In genomic region chr15:80246425-80246894, GRCh38 we compare ENCODE assay signal across 28 cellular contexts. TPM values are rescaled to one million over a fixed set of nuclear protein-coding genes. Genes with fewer than 3 reads are reported as not detected.
DNase-seq lines count a peak whose midpoint lies in the region; ATAC-seq, FAIRE-seq and TF ChIP-seq lines count a peak whose summit lies in the region.
"Had no signal": no experiment of that assay in that cellular context is flagged by ENCODE, and none has a peak within 500 bp of the region (broad histone marks: within the 10 kb centered on the region; RNA-seq: fewer than 3 reads in every experiment).

No MANE protein-coding gene starts in this region.

- in situ Hi-C loops in HepG2 (cut with HindIII; ENCODE audit: extremely low pct_ligation_motif_present, low pct_unique_long_range_greater_than_20kb), result loop anchor here (5.0 kb wide), 1 partner anchor 61 kb away; no protein-coding TSS in a partner anchor

- peak overlapping the region; percentile 48 for H3K9ac ChIP-seq in HepG2 (ENCODE audit: insufficient read depth, low read depth, low read length)
- H3K9ac ChIP-seq: KMS-11 had no signal

- H2AFZ ChIP-seq in HepG2 (ENCODE audit: low read length), result no peak overlapping the region

- CTCF ChIA-PET in HepG2 (lab: Yijun Ruan, JAX; ENCODE audit: low intra/inter-chr PET ratio, low total read pairs), result no interaction called here

- TF ChIP-seq RAD21 in HepG2 (CRISPR knock-in tag; IDR thresholded peaks at IDR 0.05), result no peak

- BruUV-seq in HepG2 (replicated peaks; lab: Mats Ljungman, UMichigan), result no TSS peak

- POLR2A ChIA-PET in HepG2 (lab: Yijun Ruan, JAX), result no interaction called here

- 46% methylated on average over 7 of the region's 7 CpGs for WGBS in esophagus muscularis mucosa
- WGBS in HepG2 (ENCODE audit: low lambda C conversion rate), result 0% methylated on average over 7 of the region's 7 CpGs
- WGBS in sigmoid colon, 2 donors, result 59 to 71% methylated on average over 7 of the region's 7 CpGs
- 66 to 72% methylated on average over 7 of the region's 7 CpGs for WGBS in thyroid gland, 2 donors

- DNase-seq in M059J (ENCODE audit: low read depth) (peak; percentile 4), esophagus muscularis mucosa (ENCODE audit: extremely low spot score) (no peak), HepG2 (ENCODE audit: low spot score) (peak; percentile 89), sigmoid colon (peak; percentile 55), dedifferentiated amniotic fluid mesenchymal stem cell (ENCODE audit: extremely low spot score) (no peak), amniotic stem cell (lab: John Stamatoyannopoulos, UW) (no peak), thyroid gland (no peak)
- DNase-seq: activated naive CD4-positive, alpha-beta T cell treated with anti-CD3 and anti-CD28 coated beads, Interleukin-2, amount 50 U/mL, for 16 hours; activated T-cell treated with anti-CD3 and anti-CD28 coated beads, Interleukin-2, amount 50 U/mL, for 72 hours; aorta; CD4-positive, alpha-beta T cell; erythroblast; gastrocnemius medialis; MV-4-11; natural killer cell; NCI-H187; NCI-H774; posterior cingulate gyrus; SHP77 treated with DMSO at 0.1 percent for 48 hours had no signal

- TF ChIP-seq POLR2A in esophagus muscularis mucosa (IDR thresholded peaks at IDR 0.05; ENCODE audit: low read depth), result no peak
- TF ChIP-seq POLR2A in HepG2 (IDR thresholded peaks at IDR 0.05; ENCODE audit: insufficient read depth in 1 of 2, low read depth in 2 of 2, low read length in 2 of 2), result 0 out of 4 replicates have a peak, but pooled peaks of 1 of the 2 experiments have one; percentile 34
- TF ChIP-seq POLR2A in sigmoid colon (IDR thresholded peaks at IDR 0.05), result no peak
- no peak for TF ChIP-seq POLR2A in thyroid gland (IDR thresholded peaks at IDR 0.05)

- H3K79me2 ChIP-seq in HepG2 (ENCODE audit: insufficient read depth, low read length), result no peaks in the 10 kb centered on the region

- intact Hi-C loops in esophagus muscularis mucosa (cut with DNase I) (no loop called here), HepG2 (cut with micrococcal nuclease; ENCODE audit: unreplicated experiment) (no loop called here), sigmoid colon (cut with DNase I) (loop anchor here (10.0 kb wide), 1 partner anchor 172 kb away; no protein-coding TSS in a partner anchor), thyroid gland (cut with DNase I) (no loop called here)

- H3K36me3 ChIP-seq in esophagus muscularis mucosa (no peaks in the 10 kb centered on the region), HepG2 (replicated peaks in 1 of 2; ENCODE audit: control insufficient read depth in 1 of 2, insufficient read depth in 2 of 2, low read length in 2 of 2) (no peaks in the 10 kb centered on the region), sigmoid colon (no peaks in the 10 kb centered on the region), thyroid gland (no peaks in the 10 kb centered on the region)
- H3K36me3 ChIP-seq: gastrocnemius medialis, HAP-1 had no signal

- TF ChIP-seq EP300 in esophagus muscularis mucosa (IDR thresholded peaks at IDR 0.05) (no peak), HepG2 (IDR thresholded peaks at IDR 0.05; ENCODE audit: low read depth in 2 of 2, low read length in 2 of 2) (peak in 1 of 2 experiments; percentile 47; a peak in 1 of 4 replicates), HepG2 (CRISPR knock-in tag; IDR thresholded peaks at IDR 0.05; ENCODE audit: borderline replicate concordance) (no peak), sigmoid colon (IDR thresholded peaks at IDR 0.05) (no peak)

- peak overlapping the region in 3 of 4 donors; percentile 30 to 48 (median 38) for H3K27ac ChIP-seq in esophagus muscularis mucosa (replicated peaks in 1 of 4)
- peak overlapping the region; percentile 65 for H3K27ac ChIP-seq in HepG2 (ENCODE audit: extremely low read length, insufficient read depth, low read length)
- peak overlapping the region in 3 of 4 donors; percentile 2 to 43 (median 17) for H3K27ac ChIP-seq in sigmoid colon
- no peak overlapping the region for H3K27ac ChIP-seq in thyroid gland
- H3K27ac ChIP-seq: gastrocnemius medialis, KMS-11 had no signal

- H3K4me1 ChIP-seq in esophagus muscularis mucosa, result peaks cover 0 to 5% (median 2%) of the 10 kb centered on the region in 4 donors
- H3K4me1 ChIP-seq in HepG2 (ENCODE audit: insufficient read depth, low read length), result peaks cover 83% of the 10 kb centered on the region
- peaks cover 0 to 3% (median 2%) of the 10 kb centered on the region in 4 donors for H3K4me1 ChIP-seq in sigmoid colon
- H3K4me1 ChIP-seq in thyroid gland, result peaks cover 9 to 32% of the 10 kb centered on the region in 2 donors
- H3K4me1 ChIP-seq: HAP-1 had no signal

- no peak for TF ChIP-seq CTCF in esophagus muscularis mucosa (IDR thresholded peaks at IDR 0.05)
- TF ChIP-seq CTCF in HepG2 (CRISPR knock-in tag; IDR thresholded peaks at IDR 0.05), result no peak
- no peak for TF ChIP-seq CTCF in sigmoid colon (IDR thresholded peaks at IDR 0.05)
- no peak for TF ChIP-seq CTCF in thyroid gland (IDR thresholded peaks at IDR 0.05)

- H4K20me1 ChIP-seq in HepG2 (ENCODE audit: insufficient read depth, low read length), result no peaks in the 10 kb centered on the region

- peak; percentile 67 for ATAC-seq in HepG2
- ATAC-seq in GM18519 (IDR thresholded peaks at IDR 0.05; ENCODE audit: low FRiP score, unreplicated experiment), result no peak
- ATAC-seq: activated T-cell treated with anti-CD3 and anti-CD28 coated beads, Interleukin-2, amount 50 U/mL, for 72 hours; gastrocnemius medialis; natural killer cell had no signal

- peaks cover under 1 to 82% (median 13%) of the 10 kb centered on the region in 4 donors for H3K27me3 ChIP-seq in esophagus muscularis mucosa
- peaks cover 3 to 12% of the 10 kb centered on the region in 2 experiments; a peak in 3 of 5 replicates for H3K27me3 ChIP-seq in HepG2 (ENCODE audit: control insufficient read depth in 1 of 2, insufficient read depth in 2 of 2, low read length in 2 of 2)
- peaks cover 4 to 46% (median 8%) of the 10 kb centered on the region in 3 donors for H3K27me3 ChIP-seq in sigmoid colon
- H3K27me3 ChIP-seq in thyroid gland, result no peaks in the 10 kb centered on the region

- H3K9me3 ChIP-seq in esophagus muscularis mucosa (no peaks in the 10 kb centered on the region), HepG2 (ENCODE audit: low read length) (no peaks in the 10 kb centered on the region), sigmoid colon (no peaks in the 10 kb centered on the region), thyroid gland (no peaks in the 10 kb centered on the region)
- H3K9me3 ChIP-seq: gastrocnemius medialis, HAP-1 had no signal

- peak; percentile 76 for FAIRE-seq in HepG2 (lab: Jason Lieb, UNC)
- FAIRE-seq: G401.6, GM18507, TTC549 had no signal

- H3K4me2 ChIP-seq in HepG2 (ENCODE audit: low read depth, low read length), result peak overlapping the region; percentile 79
- H3K4me2 ChIP-seq: KMS-11 had no signal

- no peak overlapping the region for H3K4me3 ChIP-seq in esophagus muscularis mucosa
- peak overlapping the region; percentile 2 to 47 (median 32); a peak in 4 of 6 replicates for H3K4me3 ChIP-seq in HepG2 (replicated peaks in 1 of 3; ENCODE audit: insufficient read depth in 1 of 3, low read depth in 2 of 3, low read length in 3 of 3)
- no peak overlapping the region for H3K4me3 ChIP-seq in sigmoid colon
- H3K4me3 ChIP-seq in thyroid gland (replicated peaks in 1 of 3), result no peak overlapping the region
- H3K4me3 ChIP-seq: gastrocnemius medialis, HAP-1 had no signal

TF ChIP-seq in HepG2, 621 proteins besides CTCF, POLR2A, EP300 and RAD21 (continues in another document):
- no peak for TF ChIP-seq THAP11 (CRISPR knock-in tag; IDR thresholded peaks at IDR 0.05)
- TF ChIP-seq ZNF543 (CRISPR knock-in tag; IDR thresholded peaks at IDR 0.05), result no peak
- no peak for TF ChIP-seq ZNF224 (CRISPR knock-in tag; IDR thresholded peaks at IDR 0.05)
- TF ChIP-seq ZNF44 (CRISPR knock-in tag; IDR thresholded peaks at IDR 0.05), result no peak
- no peak for TF ChIP-seq ZNF17 (CRISPR knock-in tag; IDR thresholded peaks at IDR 0.05)
- no peak for TF ChIP-seq PTBP1 (IDR thresholded peaks at IDR 0.05; ENCODE audit: low read depth, low read length, poor library complexity, severe bottlenecking)
- TF ChIP-seq SOX13 (IDR thresholded peaks at IDR 0.05), result no peak
- TF ChIP-seq SOX13 (CRISPR knock-in tag; conservative IDR thresholded peaks at IDR 0.05 in 1 of 2, IDR thresholded peaks at IDR 0.05 in 1 of 2), result peak in 1 of 2 experiments; percentile 7; a peak in 1 of 4 replicates
- TF ChIP-seq GTF2F1 (IDR thresholded peaks at IDR 0.05; ENCODE audit: low read length), result no peak
- TF ChIP-seq HDAC1 (CRISPR knock-in tag; IDR thresholded peaks at IDR 0.05), result peak; percentile 23; the same call in 1 of the 2 replicates
- no peak for TF ChIP-seq U2AF1 (optimal IDR thresholded peaks at IDR 0.05; ENCODE audit: low read depth, low read length)
- TF ChIP-seq MEF2D (CRISPR knock-in tag; IDR thresholded peaks at IDR 0.05), result no peak

RNA-seq across cellular contexts. Expression of gene CTXND1, which starts 5.6 kb away (rescaled TPM):
- not detected in 2 replicates for total RNA-seq in M059J (2014; rRNA removed; shearing (Covaris generic))
- total RNA-seq in esophagus muscularis mucosa (under 1 TPM; 0.33 to 0.80 (median 0.56) TPM), HepG2 (2016; rRNA removed; fragmentation: Illumina TruSeq; extraction: Trizol) (2.1 and 2.5 TPM in 2 replicates), sigmoid colon (under 1 TPM; 0.16 to 0.71 (median 0.62) TPM), thyroid gland (under 1 TPM in 3 of 4 donors, not detected in 1; 0.13 to 0.27 (median 0.24) TPM)
- total RNA-seq in HepG2 (2016; cell fraction: cytosol; rRNA removed; fragmentation: Illumina TruSeq; extraction: Trizol; ENCODE audit: low read depth), result 4.1 TPM in 2 replicates
- total RNA-seq in HepG2 (2016; cell fraction: insoluble cytoplasmic fraction; rRNA removed; fragmentation: Illumina TruSeq; extraction: Trizol), result 1.9 and 2.3 TPM in 2 replicates
- total RNA-seq in HepG2 (2016; cell fraction: membrane; rRNA removed; fragmentation: Illumina TruSeq; extraction: Trizol), result 6.4 TPM in 2 replicates
- 1.4 and 1.7 TPM in 2 replicates for total RNA-seq in HepG2 (2016; cell fraction: nucleus; rRNA removed; fragmentation: Illumina TruSeq; extraction: Trizol)
- polyA plus RNA-seq in HepG2 (2011; rRNA removed) (0.91 and 1.2 TPM in 2 replicates), sigmoid colon (under 1 TPM; 0.19 to 0.60 (median 0.23) TPM)
- polyA plus RNA-seq in HepG2 (2011; cell fraction: cytosol; rRNA removed), result 0.81 and 1.0 TPM in 2 replicates
- 0.52 and 0.61 TPM in 2 replicates for polyA plus RNA-seq in HepG2 (2011; cell fraction: nucleus; rRNA removed)
- polyA plus RNA-seq in HepG2 (2012), result 0.36 and 0.52 TPM in 2 replicates
- polyA plus RNA-seq in HepG2 (2016; cell fraction: cytosol; fragmentation: Illumina TruSeq; extraction: Trizol; ENCODE audit: low read depth), result 5.6 and 6.2 TPM in 2 replicates
- 3.3 and 4.1 TPM in 2 replicates for polyA plus RNA-seq in HepG2 (2016; cell fraction: insoluble cytoplasmic fraction; fragmentation: Illumina TruSeq; extraction: Trizol; ENCODE audit: low read depth)
- 8.7 and 9.1 TPM in 2 replicates for polyA plus RNA-seq in HepG2 (2016; cell fraction: membrane; fragmentation: Illumina TruSeq; extraction: Trizol; ENCODE audit: low read depth)
- polyA plus RNA-seq in HepG2 (2016; cell fraction: nucleus; fragmentation: Illumina TruSeq; extraction: Trizol; ENCODE audit: insufficient read depth, low read depth), result 3.4 and 3.5 TPM in 2 replicates
- polyA minus RNA-seq in HepG2 (2011; rRNA and poly(A)+ RNA removed; ENCODE audit: low replicate concordance), result 1.6 TPM in 1 of 2 replicates, not detected in the other
- 0.79 and 1.1 TPM in 2 replicates for polyA minus RNA-seq in HepG2 (2011; cell fraction: cytosol; rRNA and poly(A)+ RNA removed)
- 0.75 and 1.2 TPM in 2 replicates for polyA minus RNA-seq in HepG2 (2011; cell fraction: nucleus; rRNA and poly(A)+ RNA removed)
- total RNA-seq: activated T-cell treated with anti-CD3 and anti-CD28 coated beads, Interleukin-2, amount 50 U/mL, for 72 hours; CD4-positive, alpha-beta T cell; kidney epithelial cell; mesenteric fat pad; natural killer cell; OCI-LY7 had no signal

Comparison
In these comparisons a context has a peak if more than half of its experiments do, and no peak if none do; other contexts are left out.
1. DNase-seq: peak in M059J (single experiment), HepG2 (single experiment) and sigmoid colon (single experiment); none in esophagus muscularis mucosa (single experiment), dedifferentiated amniotic fluid mesenchymal stem cell (single experiment), amniotic stem cell (single experiment) and thyroid gland (0 of 2).
2. H3K27ac ChIP-seq: peak in esophagus muscularis mucosa (3 of 4), HepG2 (single experiment) and sigmoid colon (3 of 4); none in thyroid gland (0 of 3).
3. H3K4me3 ChIP-seq: peak in HepG2 (3 of 3); none in esophagus muscularis mucosa (0 of 4), sigmoid colon (0 of 4) and thyroid gland (0 of 3).